In genomic region chr13:73715114-73715909, GRCh38 we compare ENCODE assay signal across 8 cellular contexts.
DNase-seq lines count a peak whose midpoint lies in the region; ATAC-seq and TF ChIP-seq lines count a peak whose summit lies in the region.

No MANE protein-coding gene starts in this region.

- no peaks in the 10 kb centered on the region for H3K27me3 Mint-ChIP-seq in activated naive CD8-positive, alpha-beta T cell treated with anti-CD3 and anti-CD28 coated beads for 36 hours
- no peaks in the 10 kb centered on the region for H3K27me3 Mint-ChIP-seq in progenitor cell of endocrine pancreas

- H3K36me3 ChIP-seq in A673 (ENCODE audit: insufficient read depth, low read length, poor library complexity, severe bottlenecking) = no peaks in the 10 kb centered on the region

- ATAC-seq in GM21367 (IDR thresholded peaks at IDR 0.05; ENCODE audit: unreplicated experiment) (peak; percentile 85), HG03575 (IDR thresholded peaks at IDR 0.05; ENCODE audit: extremely low read depth, insufficient number of reproducible peaks, low FRiP score, unreplicated experiment) (peak; percentile 87)

- no peaks in the 10 kb centered on the region for H3K27me3 ChIP-seq in A673 (replicated peaks; ENCODE audit: insufficient read depth, low read depth, low read length, poor library complexity)

- H3K4me3 ChIP-seq in A673 (ENCODE audit: low read depth, low read length, poor library complexity, severe bottlenecking) = no peak overlapping the region

- H3K4me3 Mint-ChIP-seq in activated naive CD8-positive, alpha-beta T cell treated with anti-CD3 and anti-CD28 coated beads for 36 hours = peak overlapping the region; percentile 69
- no peak overlapping the region for H3K4me3 Mint-ChIP-seq in progenitor cell of endocrine pancreas (ENCODE audit: low read depth)

- H3K36me3 Mint-ChIP-seq in activated naive CD8-positive, alpha-beta T cell treated with anti-CD3 and anti-CD28 coated beads for 36 hours = peaks cover 15% of the 10 kb centered on the region
- peaks cover 16% of the 10 kb centered on the region for H3K36me3 Mint-ChIP-seq in progenitor cell of endocrine pancreas (ENCODE audit: insufficient read depth)

- no peak overlapping the region for H3K27ac ChIP-seq in A673 (ENCODE audit: low read depth, low read length, poor library complexity, severe bottlenecking)

- peak overlapping the region; percentile 92 for H3K27ac Mint-ChIP-seq in activated naive CD8-positive, alpha-beta T cell treated with anti-CD3 and anti-CD28 coated beads for 36 hours
- no peak overlapping the region for H3K27ac Mint-ChIP-seq in progenitor cell of endocrine pancreas

- peaks cover 42% of the 10 kb centered on the region for H3K4me1 Mint-ChIP-seq in activated naive CD8-positive, alpha-beta T cell treated with anti-CD3 and anti-CD28 coated beads for 36 hours
- H3K4me1 Mint-ChIP-seq in progenitor cell of endocrine pancreas (ENCODE audit: low read depth) = peaks cover 11% of the 10 kb centered on the region

- H3K9me3 ChIP-seq in A673 (ENCODE audit: low read depth, low read length, poor library complexity, severe bottlenecking) = no peaks in the 10 kb centered on the region

- peaks cover 10% of the 10 kb centered on the region for H3K4me1 ChIP-seq in A673 (ENCODE audit: insufficient read depth, low read length, poor library complexity, severe bottlenecking)

- intact Hi-C loops in A673 (cut with micrococcal nuclease; ENCODE audit: unreplicated experiment) = no loop called here

- BruUV-seq in A673 (replicated peaks; lab: Mats Ljungman, UMichigan) = no TSS peak

- POLR2A ChIA-PET in A673 (lab: Charles Lee; ENCODE audit: low non-redundant PET) = no interaction called here

- DNase-seq in activated naive CD8-positive, alpha-beta T cell treated with anti-CD3 and anti-CD28 coated beads for 36 hours = peak; percentile 38
- peak; percentile 60 for DNase-seq in stimulated activated CD8-positive, alpha-beta memory T cell treated with anti-CD3 and anti-CD28 coated beads, Interleukin-4, amount 100 ng/mL, for 48 hours
- DNase-seq in hepatic stellate cell (ENCODE audit: low spot score) (no peak), A673 (ENCODE audit: low spot score) (no peak), progenitor cell of endocrine pancreas (ENCODE audit: low spot score, unreplicated experiment) (no peak), NCI-H1105 (lab: John Stamatoyannopoulos, UW) (no peak)

- TF ChIP-seq CTCF in A673 (conservative IDR thresholded peaks at IDR 0.05; ENCODE audit: low read depth, low read length) (no peak), progenitor cell of endocrine pancreas (IDR thresholded peaks at IDR 0.05; ENCODE audit: unreplicated experiment) (no peak)

- CTCF ChIA-PET in A673 (lab: Charles Lee) = no interaction called here

- H3K9me3 Mint-ChIP-seq in activated naive CD8-positive, alpha-beta T cell treated with anti-CD3 and anti-CD28 coated beads for 36 hours = no peaks in the 10 kb centered on the region
- H3K9me3 Mint-ChIP-seq in progenitor cell of endocrine pancreas (ENCODE audit: low read depth) = no peaks in the 10 kb centered on the region

Comparison
In these comparisons a context has a peak if more than half of its experiments do, and no peak if none do; other contexts are left out.
1. DNase-seq: peak in activated naive CD8-positive, alpha-beta T cell treated with anti-CD3 and anti-CD28 coated beads for 36 hours (single experiment) and stimulated activated CD8-positive, alpha-beta memory T cell treated with anti-CD3 and anti-CD28 coated beads, Interleukin-4, amount 100 ng/mL, for 48 hours (single experiment); none in hepatic stellate cell (single experiment), A673 (single experiment), progenitor cell of endocrine pancreas (single experiment) and NCI-H1105 (single experiment).